8 cellular contexts compared by ENCODE assay signal in the genomic region with DNA sequence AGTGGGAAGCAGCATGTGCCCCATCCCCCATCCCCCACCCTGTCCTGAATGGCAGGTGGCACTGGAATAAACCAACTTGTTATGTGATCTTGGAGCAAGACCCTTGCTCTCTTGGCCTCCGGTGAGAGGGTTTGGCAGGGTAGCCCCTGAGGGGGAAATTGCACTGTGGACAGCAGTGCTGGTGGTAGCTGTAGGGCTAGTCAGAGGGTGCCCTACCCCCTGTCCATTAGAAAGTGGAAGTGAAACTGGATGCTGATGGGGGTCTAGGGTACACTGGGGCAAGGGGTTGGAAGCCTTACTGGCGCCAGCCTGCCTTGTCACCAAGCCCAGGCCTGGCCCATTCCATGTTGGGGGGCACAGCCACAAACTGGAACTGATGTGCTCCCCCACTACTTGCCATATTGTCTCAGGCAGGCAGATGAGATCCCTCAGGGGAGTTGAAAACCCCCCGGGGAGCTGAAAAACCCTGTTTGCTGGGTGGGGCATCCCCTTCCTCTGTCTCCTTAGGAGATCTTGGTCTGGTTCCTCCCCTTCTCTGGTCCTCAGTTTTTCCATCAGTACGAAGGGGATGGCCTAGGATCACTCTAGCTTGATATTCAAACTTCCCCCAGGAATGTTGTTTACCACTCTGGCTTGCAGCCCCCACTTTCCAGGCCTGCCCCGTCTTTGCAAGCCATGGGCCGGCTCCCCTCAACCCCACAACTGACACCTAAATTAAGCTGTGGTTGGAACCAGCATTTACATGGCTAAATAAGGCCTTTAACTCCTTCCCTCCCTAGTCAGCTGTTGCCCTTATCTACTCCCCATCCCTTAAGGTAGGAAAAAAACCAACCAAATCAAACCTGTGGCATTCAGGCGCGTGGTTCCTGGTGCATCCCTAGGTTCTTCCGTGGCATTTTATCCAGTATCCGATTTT. TPM values are rescaled to one million over a fixed set of nuclear protein-coding genes. Genes with fewer than 3 reads are reported as not detected.
A peak's percentile ranks its signal among the peaks of the same experiment; 100 is the strongest.
DNase-seq lines count a peak whose midpoint lies in the region; ATAC-seq and TF ChIP-seq lines count a peak whose summit lies in the region.

No MANE protein-coding gene starts in this region.

- H3K9ac ChIP-seq in fibroblast of lung (ENCODE audit: insufficient read depth, low read length) (no peak overlapping the region), stomach smooth muscle (ENCODE audit: low read length in 2 of 2) (peak overlapping the region; percentile 85 to 92)

- DNase-seq in fibroblast of lung (ENCODE audit: low read depth in 2 of 2) (no peak), GF-D8 (lab: John Stamatoyannopoulos, UW) (no peak), H7 (no peak), hepatic stellate cell (ENCODE audit: low spot score) (no peak), NCI-H2196 treated with DMSO at 0.1 percent for 48 hours (lab: John Stamatoyannopoulos, UW; ENCODE audit: unreplicated experiment) (no peak)

- H3K4me3 ChIP-seq in fibroblast of lung (replicated peaks in 1 of 4; ENCODE audit: control extremely low read depth in 1 of 4, insufficient read depth in 1 of 4, low read depth in 3 of 4, low read length in 4 of 4) (peak overlapping the region in 1 of 4 experiments; percentile 81), stomach smooth muscle (ENCODE audit: low read length in 2 of 2) (peak overlapping the region; percentile 84 to 95), H7 (ENCODE audit: insufficient read depth, low read depth, low read length) (no peak overlapping the region)

- no peaks in the 10 kb centered on the region for H3K27me3 ChIP-seq in fibroblast of lung (ENCODE audit: control insufficient read depth, insufficient read depth, low read length)
- H3K27me3 ChIP-seq in stomach smooth muscle (ENCODE audit: control insufficient read depth in 1 of 2, insufficient read depth in 2 of 2, low read length in 2 of 2) = no peaks in the 10 kb centered on the region
- peaks cover 18% of the 10 kb centered on the region for H3K27me3 ChIP-seq in H7 (ENCODE audit: control insufficient read depth, insufficient read depth, low read length)

- peak overlapping the region; percentile 96 for H3K4me2 ChIP-seq in fibroblast of lung (ENCODE audit: extremely low read depth, insufficient read depth, low read length)

- H3K9me3 ChIP-seq in fibroblast of lung (ENCODE audit: control insufficient read depth, insufficient read depth, low read depth, low read length) (no peaks in the 10 kb centered on the region), stomach smooth muscle (ENCODE audit: control insufficient read depth in 2 of 2, low read length in 2 of 2) (no peaks in the 10 kb centered on the region)

- TF ChIP-seq CTCF in fibroblast of lung (conservative IDR thresholded peaks at IDR 0.05 in 1 of 2, IDR thresholded peaks at IDR 0.05 in 1 of 2; ENCODE audit: low read depth in 1 of 2, low read length in 2 of 2) = no peak

- H3K79me2 ChIP-seq in fibroblast of lung (ENCODE audit: control insufficient read depth, insufficient read depth, low read length) = no peaks in the 10 kb centered on the region

- H3K27ac ChIP-seq in fibroblast of lung (ENCODE audit: insufficient read depth, low read length) (no peak overlapping the region), stomach smooth muscle (ENCODE audit: low read length) (peak overlapping the region; percentile 80)

- H2AFZ ChIP-seq in fibroblast of lung (ENCODE audit: low read length) = no peak overlapping the region

- H4K20me1 ChIP-seq in fibroblast of lung (ENCODE audit: control insufficient read depth, extremely low read depth, insufficient read depth, low read length) = no peaks in the 10 kb centered on the region

- no peaks in the 10 kb centered on the region for H3K36me3 ChIP-seq in fibroblast of lung (ENCODE audit: control insufficient read depth, insufficient read depth, low read length)
- peaks cover 0 to 2% of the 10 kb centered on the region in 2 donors for H3K36me3 ChIP-seq in stomach smooth muscle (ENCODE audit: control insufficient read depth in 2 of 2, insufficient read depth in 2 of 2, low read length in 2 of 2)
- no peaks in the 10 kb centered on the region for H3K36me3 ChIP-seq in H7 (replicated peaks; ENCODE audit: control insufficient read depth, insufficient read depth, low read length)

- peaks cover 11% of the 10 kb centered on the region for H3K4me1 ChIP-seq in fibroblast of lung (ENCODE audit: control insufficient read depth, extremely low read depth, insufficient read depth, low read length)
- H3K4me1 ChIP-seq in stomach smooth muscle (ENCODE audit: control insufficient read depth, insufficient read depth, low read length) = peaks cover 67% of the 10 kb centered on the region

- ATAC-seq in GM19438 (IDR thresholded peaks at IDR 0.05; ENCODE audit: low read depth, unreplicated experiment) = peak; percentile 45
- ATAC-seq in HG03378 (IDR thresholded peaks at IDR 0.05; ENCODE audit: unreplicated experiment) = peak; percentile 72

RNA-seq across cellular contexts. Expression of gene SYNPO, which starts 14.4 kb away (rescaled TPM):
- total RNA-seq in fibroblast of lung = 5.6 and 6.6 TPM in 2 replicates
- polyA plus RNA-seq in fibroblast of lung = 9.8 and 10.5 TPM in 2 replicates
- 25.0 and 50.9 TPM in 2 replicates for polyA plus RNA-seq in fibroblast of lung (2012)
- 115 and 181 TPM in 2 replicates for polyA minus RNA-seq in fibroblast of lung (ENCODE audit: low replicate concordance)
- 0.63 and 1.3 TPM in 2 replicates for total RNA-seq in H7 (2014; rRNA removed; shearing (Covaris generic))

RNA-seq across cellular contexts. Expression of gene MYOZ3, which starts 35.0 kb away (rescaled TPM):
- total RNA-seq in fibroblast of lung = 0.33 and 0.77 TPM in 2 replicates
- 0.14 and 0.26 TPM in 2 replicates for polyA plus RNA-seq in fibroblast of lung
- 0.14 and 0.17 TPM in 2 replicates for polyA plus RNA-seq in fibroblast of lung (2012)
- 2.4 TPM in 1 of 2 replicates, not detected in the other for polyA minus RNA-seq in fibroblast of lung (ENCODE audit: low replicate concordance)
- 8.1 and 12.9 TPM in 2 replicates for total RNA-seq in H7 (2014; rRNA removed; shearing (Covaris generic))
